1 cellular context compared by ENCODE assay signal in the genomic region with DNA sequence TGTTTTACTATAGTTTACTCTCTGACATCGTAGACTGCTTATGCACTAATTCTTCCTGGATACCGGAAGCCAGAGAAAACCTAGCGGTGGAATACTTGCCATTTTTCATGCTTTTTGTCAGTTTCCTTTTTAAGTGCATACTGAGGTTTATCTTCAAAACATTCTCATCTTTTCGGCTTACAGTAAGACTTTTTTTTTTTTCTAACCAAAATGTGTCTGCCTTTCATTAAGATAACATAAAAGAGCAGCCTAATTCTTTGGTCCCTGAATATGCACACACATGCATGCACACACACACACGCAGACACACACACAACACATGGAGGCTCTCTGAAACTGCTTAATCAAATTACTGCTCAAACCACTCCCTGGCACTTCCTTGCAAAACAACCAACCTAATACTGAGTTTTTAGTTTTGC.
TF ChIP-seq lines count a peak whose summit lies in the region.

No MANE protein-coding gene starts in this region.

TF ChIP-seq in H1, 55 proteins besides CTCF, POLR2A, EP300 and RAD21 (continued from another document):
- TF ChIP-seq, protein P1, sequence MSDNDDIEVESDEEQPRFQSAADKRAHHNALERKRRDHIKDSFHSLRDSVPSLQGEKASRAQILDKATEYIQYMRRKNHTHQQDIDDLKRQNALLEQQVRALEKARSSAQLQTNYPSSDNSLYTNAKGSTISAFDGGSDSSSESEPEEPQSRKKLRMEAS (IDR thresholded peaks at IDR 0.05) = no peak
- no peak for TF ChIP-seq TEAD4 (IDR thresholded peaks at IDR 0.05; ENCODE audit: low read depth, low read length)
- TF ChIP-seq, protein P2, sequence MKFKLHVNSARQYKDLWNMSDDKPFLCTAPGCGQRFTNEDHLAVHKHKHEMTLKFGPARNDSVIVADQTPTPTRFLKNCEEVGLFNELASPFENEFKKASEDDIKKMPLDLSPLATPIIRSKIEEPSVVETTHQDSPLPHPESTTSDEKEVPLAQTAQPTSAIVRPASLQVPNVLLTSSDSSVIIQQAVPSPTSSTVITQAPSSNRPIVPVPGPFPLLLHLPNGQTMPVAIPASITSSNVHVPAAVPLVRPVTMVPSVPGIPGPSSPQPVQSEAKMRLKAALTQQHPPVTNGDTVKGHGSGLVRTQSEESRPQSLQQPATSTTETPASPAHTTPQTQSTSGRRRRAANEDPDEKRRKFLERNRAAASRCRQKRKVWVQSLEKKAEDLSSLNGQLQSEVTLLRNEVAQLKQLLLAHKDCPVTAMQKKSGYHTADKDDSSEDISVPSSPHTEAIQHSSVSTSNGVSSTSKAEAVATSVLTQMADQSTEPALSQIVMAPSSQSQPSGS (IDR thresholded peaks at IDR 0.05; ENCODE audit: low read length) = no peak
